Comparison of ENCODE assay signal across 1 cellular context in the genomic region with DNA sequence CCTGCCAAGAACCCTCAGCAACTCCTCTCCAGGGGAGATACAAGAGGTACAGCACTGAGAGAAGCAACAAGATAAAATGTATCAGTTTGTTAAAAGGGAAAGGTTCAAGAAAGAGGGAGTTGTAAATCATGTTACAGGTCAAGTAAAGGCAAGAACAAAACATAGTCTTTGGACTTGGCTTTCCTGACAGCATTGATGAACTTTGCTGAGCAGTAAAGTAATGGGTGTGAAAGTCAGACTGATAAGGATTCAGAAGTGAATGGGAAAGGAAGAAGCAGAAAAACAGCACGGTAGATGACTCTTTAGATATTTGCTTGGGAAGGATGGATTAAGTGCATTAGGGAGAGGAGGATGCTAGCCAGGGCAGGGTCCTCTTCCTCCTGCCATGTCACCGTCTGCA.
A peak's percentile ranks its signal among the peaks of the same experiment; 100 is the strongest.
TF ChIP-seq lines count a peak whose summit lies in the region.

No MANE protein-coding gene starts in this region.

TF ChIP-seq in K562, 482 proteins besides CTCF, POLR2A, EP300 and RAD21 (continued from another document):
- TF ChIP-seq, protein P1, sequence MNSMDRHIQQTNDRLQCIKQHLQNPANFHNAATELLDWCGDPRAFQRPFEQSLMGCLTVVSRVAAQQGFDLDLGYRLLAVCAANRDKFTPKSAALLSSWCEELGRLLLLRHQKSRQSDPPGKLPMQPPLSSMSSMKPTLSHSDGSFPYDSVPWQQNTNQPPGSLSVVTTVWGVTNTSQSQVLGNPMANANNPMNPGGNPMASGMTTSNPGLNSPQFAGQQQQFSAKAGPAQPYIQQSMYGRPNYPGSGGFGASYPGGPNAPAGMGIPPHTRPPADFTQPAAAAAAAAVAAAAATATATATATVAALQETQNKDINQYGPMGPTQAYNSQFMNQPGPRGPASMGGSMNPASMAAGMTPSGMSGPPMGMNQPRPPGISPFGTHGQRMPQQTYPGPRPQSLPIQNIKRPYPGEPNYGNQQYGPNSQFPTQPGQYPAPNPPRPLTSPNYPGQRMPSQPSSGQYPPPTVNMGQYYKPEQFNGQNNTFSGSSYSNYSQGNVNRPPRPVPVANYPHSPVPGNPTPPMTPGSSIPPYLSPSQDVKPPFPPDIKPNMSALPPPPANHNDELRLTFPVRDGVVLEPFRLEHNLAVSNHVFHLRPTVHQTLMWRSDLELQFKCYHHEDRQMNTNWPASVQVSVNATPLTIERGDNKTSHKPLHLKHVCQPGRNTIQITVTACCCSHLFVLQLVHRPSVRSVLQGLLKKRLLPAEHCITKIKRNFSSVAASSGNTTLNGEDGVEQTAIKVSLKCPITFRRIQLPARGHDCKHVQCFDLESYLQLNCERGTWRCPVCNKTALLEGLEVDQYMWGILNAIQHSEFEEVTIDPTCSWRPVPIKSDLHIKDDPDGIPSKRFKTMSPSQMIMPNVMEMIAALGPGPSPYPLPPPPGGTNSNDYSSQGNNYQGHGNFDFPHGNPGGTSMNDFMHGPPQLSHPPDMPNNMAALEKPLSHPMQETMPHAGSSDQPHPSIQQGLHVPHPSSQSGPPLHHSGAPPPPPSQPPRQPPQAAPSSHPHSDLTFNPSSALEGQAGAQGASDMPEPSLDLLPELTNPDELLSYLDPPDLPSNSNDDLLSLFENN (IDR thresholded peaks at IDR 0.05; ENCODE audit: low read depth in 2 of 2, low read length in 2 of 2): no peak
- TF ChIP-seq ZNF165 (CRISPR knock-in tag; IDR thresholded peaks at IDR 0.05; ENCODE audit: borderline replicate concordance) (no peak), ZNF584 (CRISPR knock-in tag; IDR thresholded peaks at IDR 0.05; ENCODE audit: low read depth) (no peak), ZNF830 (CRISPR knock-in tag; IDR thresholded peaks at IDR 0.05) (no peak), PHB2 (IDR thresholded peaks at IDR 0.05; ENCODE audit: low read depth) (no peak), ZBTB17 (CRISPR knock-in tag; IDR thresholded peaks at IDR 0.05) (no peak), ZNF311 (CRISPR knock-in tag; IDR thresholded peaks at IDR 0.05) (no peak), ZNF589 (CRISPR knock-in tag; IDR thresholded peaks at IDR 0.05; ENCODE audit: low read depth) (no peak), ZNF408 (CRISPR knock-in tag; IDR thresholded peaks at IDR 0.05; ENCODE audit: low read depth) (no peak), NFYB (IDR thresholded peaks at IDR 0.05; ENCODE audit: extremely low read depth, insufficient read length) (no peak), ZKSCAN3 (CRISPR knock-in tag; IDR thresholded peaks at IDR 0.05) (no peak), ZNF24 (IDR thresholded peaks at IDR 0.05) (no peak)
- TF ChIP-seq, protein P2, sequence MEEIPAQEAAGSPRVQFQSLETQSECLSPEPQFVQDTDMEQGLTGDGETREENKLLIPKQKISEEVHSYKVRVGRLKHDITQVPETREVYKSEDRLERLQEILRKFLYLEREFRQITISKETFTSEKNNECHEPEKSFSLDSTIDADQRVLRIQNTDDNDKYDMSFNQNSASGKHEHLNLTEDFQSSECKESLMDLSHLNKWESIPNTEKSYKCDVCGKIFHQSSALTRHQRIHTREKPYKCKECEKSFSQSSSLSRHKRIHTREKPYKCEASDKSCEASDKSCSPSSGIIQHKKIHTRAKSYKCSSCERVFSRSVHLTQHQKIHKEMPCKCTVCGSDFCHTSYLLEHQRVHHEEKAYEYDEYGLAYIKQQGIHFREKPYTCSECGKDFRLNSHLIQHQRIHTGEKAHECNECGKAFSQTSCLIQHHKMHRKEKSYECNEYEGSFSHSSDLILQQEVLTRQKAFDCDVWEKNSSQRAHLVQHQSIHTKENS (CRISPR knock-in tag; IDR thresholded peaks at IDR 0.05): no peak
- TF ChIP-seq, protein P3, sequence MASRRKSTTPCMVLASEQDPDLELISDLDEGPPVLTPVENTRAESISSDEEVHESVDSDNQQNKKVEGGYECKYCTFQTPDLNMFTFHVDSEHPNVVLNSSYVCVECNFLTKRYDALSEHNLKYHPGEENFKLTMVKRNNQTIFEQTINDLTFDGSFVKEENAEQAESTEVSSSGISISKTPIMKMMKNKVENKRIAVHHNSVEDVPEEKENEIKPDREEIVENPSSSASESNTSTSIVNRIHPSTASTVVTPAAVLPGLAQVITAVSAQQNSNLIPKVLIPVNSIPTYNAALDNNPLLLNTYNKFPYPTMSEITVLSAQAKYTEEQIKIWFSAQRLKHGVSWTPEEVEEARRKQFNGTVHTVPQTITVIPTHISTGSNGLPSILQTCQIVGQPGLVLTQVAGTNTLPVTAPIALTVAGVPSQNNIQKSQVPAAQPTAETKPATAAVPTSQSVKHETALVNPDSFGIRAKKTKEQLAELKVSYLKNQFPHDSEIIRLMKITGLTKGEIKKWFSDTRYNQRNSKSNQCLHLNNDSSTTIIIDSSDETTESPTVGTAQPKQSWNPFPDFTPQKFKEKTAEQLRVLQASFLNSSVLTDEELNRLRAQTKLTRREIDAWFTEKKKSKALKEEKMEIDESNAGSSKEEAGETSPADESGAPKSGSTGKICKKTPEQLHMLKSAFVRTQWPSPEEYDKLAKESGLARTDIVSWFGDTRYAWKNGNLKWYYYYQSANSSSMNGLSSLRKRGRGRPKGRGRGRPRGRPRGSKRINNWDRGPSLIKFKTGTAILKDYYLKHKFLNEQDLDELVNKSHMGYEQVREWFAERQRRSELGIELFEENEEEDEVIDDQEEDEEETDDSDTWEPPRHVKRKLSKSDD (conservative IDR thresholded peaks at IDR 0.05; ENCODE audit: low read length): no peak
- TF ChIP-seq, protein P4, sequence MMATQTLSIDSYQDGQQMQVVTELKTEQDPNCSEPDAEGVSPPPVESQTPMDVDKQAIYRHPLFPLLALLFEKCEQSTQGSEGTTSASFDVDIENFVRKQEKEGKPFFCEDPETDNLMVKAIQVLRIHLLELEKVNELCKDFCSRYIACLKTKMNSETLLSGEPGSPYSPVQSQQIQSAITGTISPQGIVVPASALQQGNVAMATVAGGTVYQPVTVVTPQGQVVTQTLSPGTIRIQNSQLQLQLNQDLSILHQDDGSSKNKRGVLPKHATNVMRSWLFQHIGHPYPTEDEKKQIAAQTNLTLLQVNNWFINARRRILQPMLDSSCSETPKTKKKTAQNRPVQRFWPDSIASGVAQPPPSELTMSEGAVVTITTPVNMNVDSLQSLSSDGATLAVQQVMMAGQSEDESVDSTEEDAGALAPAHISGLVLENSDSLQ (IDR thresholded peaks at IDR 0.05): peak; percentile 41; the same call in 1 of the 2 replicates
- TF ChIP-seq, protein P5, sequence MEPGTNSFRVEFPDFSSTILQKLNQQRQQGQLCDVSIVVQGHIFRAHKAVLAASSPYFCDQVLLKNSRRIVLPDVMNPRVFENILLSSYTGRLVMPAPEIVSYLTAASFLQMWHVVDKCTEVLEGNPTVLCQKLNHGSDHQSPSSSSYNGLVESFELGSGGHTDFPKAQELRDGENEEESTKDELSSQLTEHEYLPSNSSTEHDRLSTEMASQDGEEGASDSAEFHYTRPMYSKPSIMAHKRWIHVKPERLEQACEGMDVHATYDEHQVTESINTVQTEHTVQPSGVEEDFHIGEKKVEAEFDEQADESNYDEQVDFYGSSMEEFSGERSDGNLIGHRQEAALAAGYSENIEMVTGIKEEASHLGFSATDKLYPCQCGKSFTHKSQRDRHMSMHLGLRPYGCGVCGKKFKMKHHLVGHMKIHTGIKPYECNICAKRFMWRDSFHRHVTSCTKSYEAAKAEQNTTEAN (CRISPR knock-in tag; IDR thresholded peaks at IDR 0.05): no peak
- TF ChIP-seq, protein P6, sequence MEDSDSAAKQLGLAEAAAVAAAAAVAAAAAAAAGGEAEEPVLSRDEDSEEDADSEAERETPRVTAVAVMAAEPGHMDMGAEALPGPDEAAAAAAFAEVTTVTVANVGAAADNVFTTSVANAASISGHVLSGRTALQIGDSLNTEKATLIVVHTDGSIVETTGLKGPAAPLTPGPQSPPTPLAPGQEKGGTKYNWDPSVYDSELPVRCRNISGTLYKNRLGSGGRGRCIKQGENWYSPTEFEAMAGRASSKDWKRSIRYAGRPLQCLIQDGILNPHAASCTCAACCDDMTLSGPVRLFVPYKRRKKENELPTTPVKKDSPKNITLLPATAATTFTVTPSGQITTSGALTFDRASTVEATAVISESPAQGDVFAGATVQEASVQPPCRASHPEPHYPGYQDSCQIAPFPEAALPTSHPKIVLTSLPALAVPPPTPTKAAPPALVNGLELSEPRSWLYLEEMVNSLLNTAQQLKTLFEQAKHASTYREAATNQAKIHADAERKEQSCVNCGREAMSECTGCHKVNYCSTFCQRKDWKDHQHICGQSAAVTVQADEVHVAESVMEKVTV (CRISPR knock-in tag; IDR thresholded peaks at IDR 0.05): 0 out of 2 replicates have a peak, but pooled peaks have one; percentile 13
- TF ChIP-seq, protein P7, sequence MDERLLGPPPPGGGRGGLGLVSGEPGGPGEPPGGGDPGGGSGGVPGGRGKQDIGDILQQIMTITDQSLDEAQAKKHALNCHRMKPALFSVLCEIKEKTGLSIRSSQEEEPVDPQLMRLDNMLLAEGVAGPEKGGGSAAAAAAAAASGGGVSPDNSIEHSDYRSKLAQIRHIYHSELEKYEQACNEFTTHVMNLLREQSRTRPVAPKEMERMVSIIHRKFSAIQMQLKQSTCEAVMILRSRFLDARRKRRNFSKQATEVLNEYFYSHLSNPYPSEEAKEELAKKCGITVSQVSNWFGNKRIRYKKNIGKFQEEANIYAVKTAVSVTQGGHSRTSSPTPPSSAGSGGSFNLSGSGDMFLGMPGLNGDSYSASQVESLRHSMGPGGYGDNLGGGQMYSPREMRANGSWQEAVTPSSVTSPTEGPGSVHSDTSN (CRISPR knock-in tag; IDR thresholded peaks at IDR 0.05; ENCODE audit: low read depth): no peak
- TF ChIP-seq, protein P7 (tag; conservative IDR thresholded peaks at IDR 0.05; ENCODE audit: low read depth): 0 out of 2 replicates have a peak, but pooled peaks have one; percentile 31
